In genomic region chr12:22334696-22335290, GRCh38 we compare ENCODE assay signal across 8 cellular contexts. TPM values are rescaled to one million over a fixed set of nuclear protein-coding genes. Genes with fewer than 3 reads are reported as not detected.
DNase-seq lines count a peak whose midpoint lies in the region; ATAC-seq and TF ChIP-seq lines count a peak whose summit lies in the region.

TSS of gene ST8SIA1 (minus strand) at chr12:22334707. CDS start at chr12:22334232, 475 bp downstream.

- H3K27me3 ChIP-seq in SK-N-SH (ENCODE audit: insufficient read depth) (peaks cover 29% of the 10 kb centered on the region), right atrium auricular region (no peaks in the 10 kb centered on the region)

- peak within 1 kb of the TSS; percentile 85 for H3K4me2 ChIP-seq in SK-N-SH

- H3K9me3 ChIP-seq in SK-N-SH (no peaks in the 10 kb centered on the region), right atrium auricular region (no peaks in the 10 kb centered on the region)

- no peaks in the 10 kb centered on the region for H3K36me3 ChIP-seq in SK-N-SH (replicated peaks in 1 of 2; ENCODE audit: control insufficient read depth in 1 of 2, insufficient read depth in 2 of 2, low read length in 1 of 2)
- no peaks in the 10 kb centered on the region for H3K36me3 ChIP-seq in right atrium auricular region

- H3K27ac Mint-ChIP-seq in activated naive CD8-positive, alpha-beta T cell treated with anti-CD3 and anti-CD28 coated beads, Interleukin-2, amount 10 ng/mL, durations not matched to agents 7 days and 5 days = peak within 1 kb of the TSS; percentile 54

- H3K27ac ChIP-seq in SK-N-SH (ENCODE audit: low read depth in 2 of 2, low read length in 1 of 2) = no peak within 1 kb of the TSS
- peak within 1 kb of the TSS; percentile 73 to 74 for H3K27ac ChIP-seq in right atrium auricular region

- no peaks in the 10 kb centered on the region for H3K79me2 ChIP-seq in SK-N-SH (ENCODE audit: insufficient read depth)

- H3K9me3 Mint-ChIP-seq in activated naive CD8-positive, alpha-beta T cell treated with anti-CD3 and anti-CD28 coated beads, Interleukin-2, amount 10 ng/mL, durations not matched to agents 7 days and 5 days = no peaks in the 10 kb centered on the region

- TF ChIP-seq EP300 in SK-N-SH (IDR thresholded peaks at IDR 0.05; ENCODE audit: borderline replicate concordance in 1 of 2, low read depth in 1 of 2, low read length in 1 of 2) = no peak

- peaks cover 49% of the 10 kb centered on the region for H3K27me3 Mint-ChIP-seq in activated naive CD8-positive, alpha-beta T cell treated with anti-CD3 and anti-CD28 coated beads, Interleukin-2, amount 10 ng/mL, durations not matched to agents 7 days and 5 days

- POLR2A ChIA-PET in SK-N-SH (lab: Yijun Ruan, JAX) = interaction anchor here (1.0 kb wide), 1 partner anchor 290 kb away, joined by 6 read pairs; the partner anchor contains the start of gene ETNK1
- POLR2A ChIA-PET in activated naive CD8-positive, alpha-beta T cell treated with anti-CD3 and anti-CD28 coated beads, Interleukin-2, amount 10 ng/mL, durations not matched to agents 7 days and 5 days (lab: Charles Lee) = no interaction called here

- H3K4me1 Mint-ChIP-seq in activated naive CD8-positive, alpha-beta T cell treated with anti-CD3 and anti-CD28 coated beads, Interleukin-2, amount 10 ng/mL, durations not matched to agents 7 days and 5 days = peaks cover 18% of the 10 kb centered on the region

- H3K4me3 ChIP-seq in SK-N-SH (ENCODE audit: low read depth in 2 of 2, low read length in 1 of 2) = peak within 1 kb of the TSS; percentile 56 to 67
- H3K4me3 ChIP-seq in right atrium auricular region = peak within 1 kb of the TSS; percentile 48 to 73

- peaks cover 0 to 12% of the 10 kb centered on the region in 2 experiments; a peak in 1 of 4 replicates for H3K4me1 ChIP-seq in SK-N-SH (ENCODE audit: control insufficient read depth in 1 of 2, insufficient read depth in 2 of 2, low read depth in 1 of 2, low read length in 1 of 2)
- peaks cover 0 to 10% of the 10 kb centered on the region in 2 donors for H3K4me1 ChIP-seq in right atrium auricular region

- H2AFZ ChIP-seq in SK-N-SH (ENCODE audit: low read depth) = peak within 1 kb of the TSS; percentile 77; the same call in 1 of the 2 replicates

- H3K36me3 Mint-ChIP-seq in activated naive CD8-positive, alpha-beta T cell treated with anti-CD3 and anti-CD28 coated beads, Interleukin-2, amount 10 ng/mL, durations not matched to agents 7 days and 5 days = no peaks in the 10 kb centered on the region

- CTCF ChIA-PET in SK-N-SH (lab: Yijun Ruan, JAX) = interaction anchor here (0.7 to 1.6 kb wide), 23 partner anchors 13 to 637 kb away, joined by 3 to 9 read pairs (median 4); no protein-coding TSS in a partner anchor

- no peaks in the 10 kb centered on the region for H4K20me1 ChIP-seq in SK-N-SH (ENCODE audit: insufficient read depth)

- TF ChIP-seq CTCF in SK-N-SH (IDR thresholded peaks at IDR 0.05) = no peak
- no peak for TF ChIP-seq CTCF in right atrium auricular region (IDR thresholded peaks at IDR 0.05)

- H3F3A ChIP-seq in SK-N-SH (replicated peaks; ENCODE audit: insufficient read depth) = no peaks in the 10 kb centered on the region

- no peak for TF ChIP-seq RAD21 in SK-N-SH (IDR thresholded peaks at IDR 0.05; ENCODE audit: low read length)

- DNase-seq in SK-N-SH (peak; percentile 73), right atrium auricular region (ENCODE audit: low spot score) (no peak), putamen (ENCODE audit: low spot score) (peak; percentile 52), GM19238 (ENCODE audit: insufficient read length, low spot score) (no peak)
- DNase-seq in activated naive CD8-positive, alpha-beta T cell treated with anti-CD3 and anti-CD28 coated beads, Interleukin-2, amount 10 ng/mL, durations not matched to agents 7 days and 5 days = peak; percentile 52

- no peaks in the 10 kb centered on the region for H3K9me2 ChIP-seq in SK-N-SH

- ATAC-seq in GM18502 (IDR thresholded peaks at IDR 0.05; ENCODE audit: poor library complexity, unreplicated experiment) (peak; percentile 13), HG02970 (IDR thresholded peaks at IDR 0.05; ENCODE audit: low FRiP score, unreplicated experiment) (peak; percentile 16), HG02852 (IDR thresholded peaks at IDR 0.05; ENCODE audit: unreplicated experiment) (no peak)
- ATAC-seq in activated naive CD8-positive, alpha-beta T cell treated with anti-CD3 and anti-CD28 coated beads, Interleukin-2, amount 10 ng/mL, durations not matched to agents 7 days and 5 days (ENCODE audit: low read depth) = peak; percentile 40

- H3K9ac ChIP-seq in SK-N-SH = no peak within 1 kb of the TSS

- WGBS in SK-N-SH (ENCODE audit: low lambda C conversion rate) = 3% methylated on average over 29 of the region's 50 CpGs

- peak within 1 kb of the TSS; percentile 88 for H3K4me3 Mint-ChIP-seq in activated naive CD8-positive, alpha-beta T cell treated with anti-CD3 and anti-CD28 coated beads, Interleukin-2, amount 10 ng/mL, durations not matched to agents 7 days and 5 days

TF ChIP-seq in SK-N-SH, 30 proteins besides CTCF, POLR2A, EP300 and RAD21:
- TF ChIP-seq CHD2 (IDR thresholded peaks at IDR 0.05; ENCODE audit: low read length, partially characterized antibody) = no peak
- TF ChIP-seq FOXM1 (IDR thresholded peaks at IDR 0.05; ENCODE audit: low read depth) = no peak
- TF ChIP-seq REST (IDR thresholded peaks at IDR 0.05; ENCODE audit: low read depth, low read length) = no peak
- TF ChIP-seq FOXJ3 (CRISPR knock-in tag; IDR thresholded peaks at IDR 0.05) = no peak
- TF ChIP-seq NRF1 (IDR thresholded peaks at IDR 0.05; ENCODE audit: low read depth, low read length) = no peak
- TF ChIP-seq NFIC (IDR thresholded peaks at IDR 0.05; ENCODE audit: borderline replicate concordance) = no peak
- TF ChIP-seq SIN3A (IDR thresholded peaks at IDR 0.05; ENCODE audit: borderline replicate concordance, low read depth, low read length) = no peak
- TF ChIP-seq TCF12 (IDR thresholded peaks at IDR 0.05) = no peak
- TF ChIP-seq USF2 (IDR thresholded peaks at IDR 0.05; ENCODE audit: borderline replicate concordance, low read depth, low read length) = no peak
- no peak for TF ChIP-seq RFX5 (IDR thresholded peaks at IDR 0.05; ENCODE audit: low read length)

RNA-seq across cellular contexts. Expression of gene ST8SIA1, which starts in this region (rescaled TPM):
- polyA plus RNA-seq in SK-N-SH (2012; rRNA removed) = 0.12 and 0.47 TPM in 2 replicates
- 0.20 and 0.30 TPM in 2 replicates for polyA plus RNA-seq in SK-N-SH (2012; cell fraction: cytosol; rRNA removed)
- polyA plus RNA-seq in SK-N-SH (2012; cell fraction: nucleus; rRNA removed) = 0.37 and 0.55 TPM in 2 replicates
- 10 to 100 TPM; 13.8 to 15.4 TPM for total RNA-seq in activated naive CD8-positive, alpha-beta T cell treated with anti-CD3 and anti-CD28 coated beads, Interleukin-2, amount 10 ng/mL, durations not matched to agents 7 days and 5 days
- 1 to 10 TPM; 3.3 to 5.0 TPM for total RNA-seq in right atrium auricular region

Comparison
In these comparisons a context has a peak if more than half of its experiments do, and no peak if none do; other contexts are left out.
1. Peak in DNase-seq, H3K4me3 ChIP-seq and H3K4me2 ChIP-seq in SK-N-SH; RNA of the gene not detected or under 1 TPM.
2. DNase-seq: peak in activated naive CD8-positive, alpha-beta T cell treated with anti-CD3 and anti-CD28 coated beads, Interleukin-2, amount 10 ng/mL, durations not matched to agents 7 days and 5 days (single experiment) and putamen (single experiment); none in right atrium auricular region (single experiment) and GM19238 (single experiment).
3. H3K27ac ChIP-seq: peak in right atrium auricular region (2 of 2); none in SK-N-SH (0 of 2).